In genomic region chr20:51659491-51660050, GRCh38 we compare ENCODE assay signal across 24 cellular contexts.
"Had no signal": no experiment of that assay in that cellular context is flagged by ENCODE, and none has a peak within 500 bp of the region (broad histone marks: within the 10 kb centered on the region; RNA-seq: fewer than 3 reads in every experiment).

No MANE protein-coding gene starts in this region.

- DNase-seq: activated CD4-positive, alpha-beta memory T cell treated with anti-CD3 and anti-CD28 coated beads for 36 hours; activated CD4-positive, alpha-beta T cell treated with anti-CD3 and anti-CD28 coated beads for 48 hours; activated naive CD4-positive, alpha-beta T cell treated with Interleukin-2 at 50 U/mL for 16 hours; activated naive CD8-positive, alpha-beta T cell treated with anti-CD3 and anti-CD28 coated beads, Interleukin-2, amount 10 ng/mL, durations not matched to agents 7 days and 5 days; activated T-cell treated with anti-CD3 and anti-CD28 coated beads, Interleukin-2, amount 50 U/mL, for 48 hours; amniotic stem cell; colonic mucosa; esophagus squamous epithelium; foreskin melanocyte; kidney; lower lobe of right lung; naive thymus-derived CD4-positive, alpha-beta T cell; occipital lobe; stimulated activated CD4-positive, alpha-beta T cell treated with anti-CD3 and anti-CD28 coated beads, Interleukin-4, amount 100 ng/mL, for 1 hour; stimulated activated naive CD4-positive, alpha-beta T cell; T1000; testis; upper lobe of left lung had no signal

- H3K9me3 ChIP-seq: breast epithelium, colonic mucosa, esophagus squamous epithelium, lower lobe of right lung, testis, upper lobe of left lung had no signal

- ATAC-seq: left lobe of liver; lower lobe of right lung; naive thymus-derived CD4-positive, alpha-beta T cell had no signal

- H3K4me1 ChIP-seq: breast epithelium, colonic mucosa, lower lobe of right lung, testis, upper lobe of left lung had no signal

- H3K27ac ChIP-seq: breast epithelium, colonic mucosa, esophagus squamous epithelium, lower lobe of right lung, testis, upper lobe of left lung had no signal

- H3K4me3 ChIP-seq: breast epithelium, colonic mucosa, esophagus squamous epithelium, hepatocyte, lower lobe of right lung, testis, upper lobe of left lung had no signal

- H2AFZ ChIP-seq: hepatocyte had no signal

- H3K27me3 Mint-ChIP-seq: central memory CD8-positive, alpha-beta T cell had no signal

- H3K27me3 ChIP-seq: breast epithelium, colonic mucosa, esophagus squamous epithelium, hepatocyte, testis, upper lobe of left lung had no signal

- H3K36me3 ChIP-seq: breast epithelium, colonic mucosa, lower lobe of right lung had no signal

- H3K27ac Mint-ChIP-seq: activated CD4-positive, alpha-beta memory T cell treated with anti-CD3 and anti-CD28 coated beads for 36 hours; activated naive CD8-positive, alpha-beta T cell treated with anti-CD3 and anti-CD28 coated beads, Interleukin-2, amount 10 ng/mL, durations not matched to agents 7 days and 5 days; naive thymus-derived CD4-positive, alpha-beta T cell; T-helper 1 cell treated with Interleukin-12 subunit alpha and Interleukin-12 subunit beta and Interleukin-4 antibody, amounts not matched to agents 30 μg/mL and 1 μg/mL, for 36 hours had no signal

- H3K4me3 Mint-ChIP-seq: activated CD4-positive, alpha-beta memory T cell treated with anti-CD3 and anti-CD28 coated beads for 36 hours; activated naive CD8-positive, alpha-beta T cell treated with anti-CD3 and anti-CD28 coated beads, Interleukin-2, amount 10 ng/mL, durations not matched to agents 7 days and 5 days; central memory CD8-positive, alpha-beta T cell; naive thymus-derived CD4-positive, alpha-beta T cell; neural crest cell; T-helper 1 cell treated with Interleukin-12 subunit alpha and Interleukin-12 subunit beta and Interleukin-4 antibody, amounts not matched to agents 30 μg/mL and 1 μg/mL, for 36 hours had no signal

- H3K79me2 ChIP-seq: hepatocyte had no signal

- H3K36me3 Mint-ChIP-seq: activated CD4-positive, alpha-beta memory T cell treated with anti-CD3 and anti-CD28 coated beads for 36 hours; activated naive CD8-positive, alpha-beta T cell treated with anti-CD3 and anti-CD28 coated beads, Interleukin-2, amount 10 ng/mL, durations not matched to agents 7 days and 5 days; naive thymus-derived CD4-positive, alpha-beta T cell had no signal

- H3K9me3 Mint-ChIP-seq: activated CD4-positive, alpha-beta memory T cell treated with anti-CD3 and anti-CD28 coated beads for 36 hours; activated naive CD8-positive, alpha-beta T cell treated with anti-CD3 and anti-CD28 coated beads, Interleukin-2, amount 10 ng/mL, durations not matched to agents 7 days and 5 days; central memory CD8-positive, alpha-beta T cell; naive thymus-derived CD4-positive, alpha-beta T cell; neural crest cell; T-helper 1 cell treated with Interleukin-12 subunit alpha and Interleukin-12 subunit beta and Interleukin-4 antibody, amounts not matched to agents 30 μg/mL and 1 μg/mL, for 36 hours had no signal

- H3K4me2 ChIP-seq: hepatocyte had no signal
